In the genomic region with DNA sequence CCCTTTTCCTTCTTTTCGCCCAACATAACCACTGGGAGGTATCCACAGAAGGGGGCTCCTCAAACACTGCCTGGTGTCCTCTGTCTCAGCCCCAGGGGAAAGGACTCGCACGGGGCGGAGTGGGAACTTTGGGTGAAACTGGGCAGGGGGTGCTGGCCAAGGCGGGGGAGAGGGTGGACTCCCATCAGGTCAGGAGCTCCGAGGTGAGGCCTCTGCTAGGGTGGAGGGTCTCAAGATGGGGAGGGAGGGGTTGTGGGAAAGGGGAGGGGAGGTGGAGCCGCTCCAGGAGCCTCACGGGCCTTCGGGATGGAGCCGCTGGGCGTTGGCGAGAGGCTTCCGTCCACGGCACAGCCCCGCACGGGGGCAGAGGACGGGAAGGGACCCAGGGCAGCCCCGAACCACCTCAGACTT, we compare ENCODE assay signal across 16 cellular contexts. TPM values are rescaled to one million over a fixed set of nuclear protein-coding genes. Genes with fewer than 3 reads are reported as not detected.
DNase-seq lines count a peak whose midpoint lies in the region; ATAC-seq and TF ChIP-seq lines count a peak whose summit lies in the region.
"Had no signal": no experiment of that assay in that cellular context is flagged by ENCODE, and none has a peak within 500 bp of the region (broad histone marks: within the 10 kb centered on the region; RNA-seq: fewer than 3 reads in every experiment).

No MANE protein-coding gene starts in this region.

- H3K4me1 ChIP-seq in HEK293 (ENCODE audit: control insufficient read depth, insufficient read depth, low read length) = peaks cover 4% of the 10 kb centered on the region; the same call in 1 of the 2 replicates

- CTCF ChIA-PET in HEK293 (lab: Yijun Ruan, JAX) (interaction anchor here (0.6 to 3.2 kb wide), 4 partner anchors 22 to 791 kb away, joined by 3 to 18 read pairs (median 4); no protein-coding TSS in a partner anchor), RWPE1 (lab: Yijun Ruan, JAX) (no interaction called here)

- POLR2A ChIA-PET in HEK293 (lab: Yijun Ruan, JAX) (interaction anchor here (1.5 kb wide), 2 partner anchors 22 to 34 kb away, joined by 4 read pairs; no protein-coding TSS in a partner anchor), RWPE1 (lab: Yijun Ruan, JAX; ENCODE audit: low non-redundant PET) (no interaction called here)

- no peaks in the 10 kb centered on the region for H3K36me3 Mint-ChIP-seq in progenitor cell of endocrine pancreas (ENCODE audit: insufficient read depth)

- H3K36me3 ChIP-seq in HEK293 (ENCODE audit: control insufficient read depth in 2 of 2, insufficient read depth in 1 of 2, low read length in 2 of 2) = no peaks in the 10 kb centered on the region
- H3K36me3 ChIP-seq: BLaER1 had no signal

- DNase-seq in RWPE1 (ENCODE audit: low spot score) (no peak), islet precursor cell (peak; percentile 52), progenitor cell of endocrine pancreas (ENCODE audit: low spot score, unreplicated experiment) (no peak), Ammon's horn (ENCODE audit: low spot score) (no peak), NCI-H1048 (lab: John Stamatoyannopoulos, UW) (no peak)
- DNase-seq: activated B cell treated with CpG ODN at 0.5 μM for 24 hours; activated CD8-positive, alpha-beta T cell treated with anti-CD3 and anti-CD28 coated beads, Interleukin-2, amount 10 ng/mL, durations not matched to agents 7 days and 5 days; DMS 273 treated with DMSO at 0.1 percent for 48 hours; effector memory CD4-positive, alpha-beta T cell; NCI-H1417 treated with DMSO at 0.1 percent for 48 hours; testis had no signal

- H3K9me3 Mint-ChIP-seq in progenitor cell of endocrine pancreas (ENCODE audit: low read depth) = no peaks in the 10 kb centered on the region
- H3K9me3 Mint-ChIP-seq: activated B cell treated with CpG ODN at 0.5 μM for 24 hours; activated T-helper 1 cell treated with anti-CD3 and anti-CD28 coated beads, Interleukin-12 subunit alpha, Interleukin-12 subunit beta, Interleukin-2, Interleukin-4 antibody, amounts not matched to agents 30 ng/mL and 10 ng/mL and 1 ng/mL, durations not matched to agents 14 hours and 24 hours and 36 hours; T-helper 1 cell treated with Interleukin-12 subunit alpha and Interleukin-12 subunit beta and Interleukin-4 antibody, amounts not matched to agents 30 μg/mL and 1 μg/mL, for 36 hours had no signal

- TF ChIP-seq CTCF in HEK293 (tag by site-specific recombination; IDR thresholded peaks at IDR 0.05) (no peak), RWPE1 (conservative IDR thresholded peaks at IDR 0.05; ENCODE audit: low read depth) (no peak), progenitor cell of endocrine pancreas (IDR thresholded peaks at IDR 0.05; ENCODE audit: unreplicated experiment) (no peak)

- H3K27ac ChIP-seq in HEK293 (ENCODE audit: extremely low read depth, low read depth, low read length) (no peak overlapping the region), RWPE1 (peak overlapping the region; percentile 88)
- H3K27ac ChIP-seq: testis had no signal

- no peak for ATAC-seq in HG02973 (IDR thresholded peaks at IDR 0.05; ENCODE audit: unreplicated experiment)
- ATAC-seq: activated CD8-positive, alpha-beta T cell treated with anti-CD3 and anti-CD28 coated beads, Interleukin-2, amount 10 ng/mL, durations not matched to agents 7 days and 5 days had no signal

- H3K9me3 ChIP-seq in HEK293 (ENCODE audit: control insufficient read depth, insufficient read depth, low read depth, low read length) = no peaks in the 10 kb centered on the region
- H3K9me3 ChIP-seq: BLaER1, testis had no signal

- H3K4me3 Mint-ChIP-seq in progenitor cell of endocrine pancreas (ENCODE audit: low read depth) = no peak overlapping the region
- H3K4me3 Mint-ChIP-seq: activated B cell treated with CpG ODN at 0.5 μM for 24 hours; activated CD8-positive, alpha-beta T cell treated with anti-CD3 and anti-CD28 coated beads, Interleukin-2, amount 10 ng/mL, durations not matched to agents 7 days and 5 days; activated T-helper 1 cell treated with anti-CD3 and anti-CD28 coated beads, Interleukin-12 subunit alpha, Interleukin-12 subunit beta, Interleukin-2, Interleukin-4 antibody, amounts not matched to agents 30 ng/mL and 10 ng/mL and 1 ng/mL, durations not matched to agents 14 hours and 24 hours and 36 hours; T-helper 1 cell treated with Interleukin-12 subunit alpha and Interleukin-12 subunit beta and Interleukin-4 antibody, amounts not matched to agents 30 μg/mL and 1 μg/mL, for 36 hours had no signal

- peaks cover 17% of the 10 kb centered on the region for H3K27me3 Mint-ChIP-seq in progenitor cell of endocrine pancreas
- H3K27me3 Mint-ChIP-seq: activated B cell treated with CpG ODN at 0.5 μM for 24 hours had no signal

- peak overlapping the region; percentile 45 for H3K27ac Mint-ChIP-seq in progenitor cell of endocrine pancreas
- H3K27ac Mint-ChIP-seq: activated B cell treated with CpG ODN at 0.5 μM for 24 hours; activated CD8-positive, alpha-beta T cell treated with anti-CD3 and anti-CD28 coated beads, Interleukin-2, amount 10 ng/mL, durations not matched to agents 7 days and 5 days; activated T-helper 1 cell treated with anti-CD3 and anti-CD28 coated beads, Interleukin-12 subunit alpha, Interleukin-12 subunit beta, Interleukin-2, Interleukin-4 antibody, amounts not matched to agents 30 ng/mL and 10 ng/mL and 1 ng/mL, durations not matched to agents 14 hours and 24 hours and 36 hours; T-helper 1 cell treated with Interleukin-12 subunit alpha and Interleukin-12 subunit beta and Interleukin-4 antibody, amounts not matched to agents 30 μg/mL and 1 μg/mL, for 36 hours had no signal

- H3K4me3 ChIP-seq in HEK293 (ENCODE audit: low read depth, low read length) = no peak overlapping the region
- H3K4me3 ChIP-seq: BLaER1, testis had no signal

- H3K4me1 Mint-ChIP-seq in progenitor cell of endocrine pancreas (ENCODE audit: low read depth) = peaks cover 36% of the 10 kb centered on the region
- H3K4me1 Mint-ChIP-seq: activated B cell treated with CpG ODN at 0.5 μM for 24 hours had no signal

TF ChIP-seq in HEK293, 187 proteins besides CTCF, POLR2A, EP300 and RAD21:
- no peak for TF ChIP-seq ZNF16 (tag by site-specific recombination; IDR thresholded peaks at IDR 0.05; ENCODE audit: low read depth)
- TF ChIP-seq KLF8 (tag by site-specific recombination; IDR thresholded peaks at IDR 0.05) = no peak
- TF ChIP-seq GLIS1 (tag by site-specific recombination; IDR thresholded peaks at IDR 0.05) = peak; percentile 72

RNA-seq across cellular contexts. Expression of a gene that starts 43.2 kb away (rescaled TPM):
- 47.8 and 51.5 TPM in 2 replicates for total RNA-seq in progenitor cell of endocrine pancreas
